Comparison of ENCODE assay signal across 25 cellular contexts in the genomic region with DNA sequence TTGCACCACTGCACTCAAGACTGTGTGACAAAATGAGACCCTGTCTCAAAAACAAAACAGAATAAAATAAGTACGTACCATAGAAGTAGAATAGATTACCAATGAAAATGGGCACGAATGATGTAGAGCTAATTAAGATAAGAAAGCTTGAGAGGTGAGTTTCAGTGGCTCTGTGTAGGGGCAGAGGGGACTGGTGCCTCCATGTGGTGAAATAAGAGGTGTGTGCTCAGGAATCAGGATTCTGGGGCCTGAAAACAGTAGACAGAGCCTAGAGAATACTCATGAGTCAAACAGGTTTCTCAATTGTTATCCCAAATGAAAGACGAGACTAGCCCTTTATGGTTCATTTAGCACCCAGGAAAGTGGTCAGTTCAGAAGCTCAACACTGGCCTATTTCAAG.
"Had no signal": no experiment of that assay in that cellular context is flagged by ENCODE, and none has a peak within 500 bp of the region (broad histone marks: within the 10 kb centered on the region; RNA-seq: fewer than 3 reads in every experiment).

No MANE protein-coding gene starts in this region.

- H3K9me3 ChIP-seq: breast epithelium, esophagus muscularis mucosa, stomach, suprapubic skin, tibial nerve had no signal

- DNase-seq: activated CD4-positive, alpha-beta T cell treated with anti-CD3 and anti-CD28 coated beads for 4 hours; activated CD4-positive, alpha-beta T cell treated with anti-CD3 and anti-CD28 coated beads, Interleukin-2, amount 50 U/mL, for 48 hours; activated CD4-positive, CD25-positive, alpha-beta regulatory T cell; activated CD8-positive, alpha-beta memory T cell treated with anti-CD3 and anti-CD28 coated beads, Interleukin-2, amount 50 U/mL, for 48 hours; activated naive CD4-positive, alpha-beta T cell; activated naive CD8-positive, alpha-beta T cell treated with anti-CD3 and anti-CD28 coated beads, Interleukin-2, amount 10 ng/mL, durations not matched to agents 7 days and 5 days; activated T-cell treated with anti-CD3 and anti-CD28 coated beads, Interleukin-2, amount 50 U/mL, for 4 hours; amniotic stem cell; effector memory CD4-positive, alpha-beta T cell; glutamatergic neuron; naive B cell; occipital lobe; small intestine; stimulated activated CD4-positive, alpha-beta T cell treated with anti-CD3 and anti-CD28 coated beads, Interleukin-2, amount 100 ng/mL, for 24 hours; stomach; T1000 had no signal

- H3K4me3 ChIP-seq: breast epithelium, esophagus muscularis mucosa, hepatocyte, stomach, suprapubic skin, tibial nerve had no signal

- H3K4me3 Mint-ChIP-seq: activated naive CD8-positive, alpha-beta T cell treated with anti-CD3 and anti-CD28 coated beads, Interleukin-2, amount 10 ng/mL, durations not matched to agents 7 days and 5 days; activated T-cell treated with anti-CD3 and anti-CD28 coated beads, Interleukin-2, amount 50 U/mL, for 4 hours; central memory CD8-positive, alpha-beta T cell; naive B cell; stimulated activated memory B cell treated with anti-CD40 and anti-IgM and Interleukin-4, amounts not matched to agents 10 μg/mL and 1 μg/mL and 100 μg/mL, for 72 hours had no signal

- ATAC-seq: activated T-cell treated with anti-CD3 and anti-CD28 coated beads, Interleukin-2, amount 50 U/mL, for 4 hours; sciatic nerve; stimulated activated memory B cell treated with anti-CD40 and anti-IgM and Interleukin-4, amounts not matched to agents 10 μg/mL and 1 μg/mL and 100 μg/mL, for 72 hours had no signal

- H3K4me1 Mint-ChIP-seq: activated naive CD8-positive, alpha-beta T cell treated with anti-CD3 and anti-CD28 coated beads, Interleukin-2, amount 10 ng/mL, durations not matched to agents 7 days and 5 days; central memory CD8-positive, alpha-beta T cell; naive B cell; stimulated activated memory B cell treated with anti-CD40 and anti-IgM and Interleukin-4, amounts not matched to agents 10 μg/mL and 1 μg/mL and 100 μg/mL, for 72 hours had no signal

- H3K27ac ChIP-seq: breast epithelium, esophagus muscularis mucosa, hepatocyte, stomach, suprapubic skin, tibial nerve had no signal

- H3K36me3 ChIP-seq: breast epithelium, esophagus muscularis mucosa, stomach, suprapubic skin, tibial nerve had no signal

- H3K4me1 ChIP-seq: breast epithelium, esophagus muscularis mucosa, stomach, suprapubic skin, tibial nerve had no signal

- H3K27me3 ChIP-seq: breast epithelium, esophagus muscularis mucosa, hepatocyte, stomach, suprapubic skin, tibial nerve had no signal

- H3K36me3 Mint-ChIP-seq: activated naive CD8-positive, alpha-beta T cell treated with anti-CD3 and anti-CD28 coated beads, Interleukin-2, amount 10 ng/mL, durations not matched to agents 7 days and 5 days; naive B cell; stimulated activated memory B cell treated with anti-CD40 and anti-IgM and Interleukin-4, amounts not matched to agents 10 μg/mL and 1 μg/mL and 100 μg/mL, for 72 hours had no signal

- H3K27me3 Mint-ChIP-seq: activated naive CD8-positive, alpha-beta T cell treated with anti-CD3 and anti-CD28 coated beads, Interleukin-2, amount 10 ng/mL, durations not matched to agents 7 days and 5 days; central memory CD8-positive, alpha-beta T cell; naive B cell; stimulated activated memory B cell treated with anti-CD40 and anti-IgM and Interleukin-4, amounts not matched to agents 10 μg/mL and 1 μg/mL and 100 μg/mL, for 72 hours had no signal

- H3K9me3 Mint-ChIP-seq: activated T-helper 2 cell treated with anti-CD3 and anti-CD28 coated beads, Interferon-gamma antibody, Interleukin-2, Interleukin-4, amounts not matched to agents 10 μg/mL and 5 μg/mL and 100 μg/mL, durations not matched to agents 14 hours and 24 hours and 36 hours had no signal

- H3K27ac Mint-ChIP-seq: activated naive CD8-positive, alpha-beta T cell treated with anti-CD3 and anti-CD28 coated beads, Interleukin-2, amount 10 ng/mL, durations not matched to agents 7 days and 5 days; activated T-helper 2 cell treated with anti-CD3 and anti-CD28 coated beads, Interferon-gamma antibody, Interleukin-2, Interleukin-4, amounts not matched to agents 10 μg/mL and 5 μg/mL and 100 μg/mL, durations not matched to agents 14 hours and 24 hours and 36 hours; naive B cell; stimulated activated memory B cell treated with anti-CD40 and anti-IgM and Interleukin-4, amounts not matched to agents 10 μg/mL and 1 μg/mL and 100 μg/mL, for 72 hours had no signal
